ENCODE assay signal across 8 cellular contexts in the genomic region with DNA sequence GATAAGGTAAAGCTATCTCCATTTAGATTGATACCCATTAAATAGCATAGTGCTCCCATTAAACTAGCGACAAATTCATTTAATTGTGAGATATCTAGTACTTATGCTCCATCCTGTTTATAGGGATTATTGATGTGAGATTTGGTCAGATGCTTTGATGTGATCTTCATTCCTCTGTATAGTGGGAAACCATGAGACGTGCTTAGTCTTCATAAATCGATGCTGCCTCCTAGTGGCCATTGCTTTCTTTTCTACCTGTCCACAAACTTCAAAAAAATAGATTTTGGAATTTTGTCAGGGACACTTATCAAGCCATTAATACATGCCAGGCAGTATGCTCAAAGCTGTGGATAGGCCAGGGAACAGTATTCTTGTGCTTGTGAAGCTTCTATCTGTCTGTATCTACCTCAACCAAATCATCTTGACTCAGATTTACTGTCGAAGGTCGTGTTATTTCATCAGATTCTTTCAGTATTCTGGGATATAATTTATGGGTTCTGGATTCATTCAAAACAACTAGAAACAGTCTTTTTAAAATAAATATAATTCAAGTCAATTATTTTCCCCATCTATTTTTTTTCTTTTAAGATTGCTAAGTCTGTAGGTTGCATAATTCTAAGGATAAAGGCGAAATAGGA. TPM values are rescaled to one million over a fixed set of nuclear protein-coding genes. Genes with fewer than 3 reads are reported as not detected.
DNase-seq lines count a peak whose midpoint lies in the region; ATAC-seq and TF ChIP-seq lines count a peak whose summit lies in the region.

No MANE protein-coding gene starts in this region.

- H3K9ac ChIP-seq in neural progenitor cell: no peak overlapping the region

- H3K36me3 Mint-ChIP-seq in neural progenitor cell: peaks cover 7% of the 10 kb centered on the region

- H3K4me1 Mint-ChIP-seq in neural progenitor cell: no peaks in the 10 kb centered on the region

- TF ChIP-seq CTCF in fibroblast of mammary gland (conservative IDR thresholded peaks at IDR 0.05; ENCODE audit: control insufficient read depth, insufficient read depth, low read depth, low read length) (peak; percentile 83), neural progenitor cell (IDR thresholded peaks at IDR 0.05) (peak; percentile 79)

- H3K4me2 ChIP-seq in neural progenitor cell: no peak overlapping the region

- no peaks in the 10 kb centered on the region for H3K27me3 Mint-ChIP-seq in neural progenitor cell (ENCODE audit: insufficient read depth, low read depth)

- no peaks in the 10 kb centered on the region for H3K27me3 ChIP-seq in neural progenitor cell

- H3K79me2 ChIP-seq in neural progenitor cell (ENCODE audit: low read depth): no peaks in the 10 kb centered on the region

- no peaks in the 10 kb centered on the region for H3K4me1 ChIP-seq in neural progenitor cell

- H3K36me3 ChIP-seq in neural progenitor cell: peaks cover 7% of the 10 kb centered on the region

- no peak overlapping the region for H3K4me3 ChIP-seq in fibroblast of mammary gland (ENCODE audit: control insufficient read depth, low read depth, low read length)
- H3K4me3 ChIP-seq in neural progenitor cell: no peak overlapping the region

- H3F3A ChIP-seq in neural progenitor cell (ENCODE audit: low read depth): peaks cover 20% of the 10 kb centered on the region

- H3K27ac Mint-ChIP-seq in neural progenitor cell: no peak overlapping the region

- DNase-seq in D341Med (ENCODE audit: low spot score) (peak; percentile 43), NCI-H345 treated with DMSO at 0.1 percent for 48 hours (lab: John Stamatoyannopoulos, UW; ENCODE audit: unreplicated experiment) (peak; percentile 40), fibroblast of mammary gland (ENCODE audit: low read depth) (peak; percentile 75), neural progenitor cell (ENCODE audit: low spot score) (peak; percentile 79), T1000 (lab: John Stamatoyannopoulos, UW) (no peak)
- peak; percentile 33 to 59 for DNase-seq in activated CD4-positive, alpha-beta T cell treated with anti-CD3 and anti-CD28 coated beads, Interleukin-2, amount 50 U/mL, for 48 hours

- peaks cover 8% of the 10 kb centered on the region for H4K20me1 ChIP-seq in neural progenitor cell (ENCODE audit: low read depth)

- ATAC-seq in GM19351 (IDR thresholded peaks at IDR 0.05; ENCODE audit: unreplicated experiment) (peak; percentile 77), HG03342 (IDR thresholded peaks at IDR 0.05; ENCODE audit: unreplicated experiment) (peak; percentile 90)

- no peak overlapping the region for H3K27ac ChIP-seq in neural progenitor cell

- H3K9me3 ChIP-seq in neural progenitor cell (ENCODE audit: low read depth): no peaks in the 10 kb centered on the region

- no peaks in the 10 kb centered on the region for H3K9me3 Mint-ChIP-seq in neural progenitor cell

- H2AFZ ChIP-seq in neural progenitor cell (replicated peaks): no peak overlapping the region

- no peak overlapping the region for H3K4me3 Mint-ChIP-seq in neural progenitor cell

RNA-seq across cellular contexts. Expression of gene LSM8, which starts 12.0 kb away (rescaled TPM):
- total RNA-seq in neural progenitor cell (ENCODE audit: low replicate concordance): 75.8 and 84.7 TPM in 2 replicates

RNA-seq across cellular contexts. Expression of gene ANKRD7, which starts 28.5 kb away (rescaled TPM):
- total RNA-seq in neural progenitor cell (ENCODE audit: low replicate concordance): not detected in 2 replicates
